In genomic region chr3:50258979-50259378, GRCh38 we compare ENCODE assay signal across 14 cellular contexts. TPM values are rescaled to one million over a fixed set of nuclear protein-coding genes. Genes with fewer than 3 reads are reported as not detected.
DNase-seq lines count a peak whose midpoint lies in the region; ATAC-seq and TF ChIP-seq lines count a peak whose summit lies in the region.
"Had no signal": no experiment of that assay in that cellular context is flagged by ENCODE, and none has a peak within 500 bp of the region (broad histone marks: within the 10 kb centered on the region; RNA-seq: fewer than 3 reads in every experiment).

No MANE protein-coding gene starts in this region.

- H3K4me1 Mint-ChIP-seq in glutamatergic neuron (ENCODE audit: low read depth, unreplicated experiment), result peaks cover 10% of the 10 kb centered on the region
- peaks cover 5% of the 10 kb centered on the region for H3K4me1 Mint-ChIP-seq in activated CD8-positive, alpha-beta T cell treated with anti-CD3 and anti-CD28 coated beads for 36 hours (ENCODE audit: low read depth)

- H3K9ac ChIP-seq in DND-41 (ENCODE audit: low read depth, low read length) (no peak overlapping the region), skeletal muscle satellite cell (ENCODE audit: low read depth, low read length) (peak overlapping the region; percentile 90)

- H3K27ac ChIP-seq in DND-41 (ENCODE audit: low read length) (no peak overlapping the region), WERI-Rb-1 (peak overlapping the region; percentile 99)

- H3K4me3 Mint-ChIP-seq in glutamatergic neuron (ENCODE audit: unreplicated experiment), result no peak overlapping the region
- no peak overlapping the region for H3K4me3 Mint-ChIP-seq in activated CD8-positive, alpha-beta T cell treated with anti-CD3 and anti-CD28 coated beads for 36 hours

- POLR2A ChIA-PET in activated CD8-positive, alpha-beta T cell treated with anti-CD3 and anti-CD28 coated beads for 36 hours (lab: Charles Lee), result interaction anchor here (1.0 to 3.1 kb wide), 6 partner anchors 9 to 64 kb away, joined by 3 to 21 read pairs (median 4); partner anchors contain the start of gene SEMA3B

- H3K9me3 Mint-ChIP-seq in glutamatergic neuron (ENCODE audit: unreplicated experiment), result peaks cover 14% of the 10 kb centered on the region
- no peaks in the 10 kb centered on the region for H3K9me3 Mint-ChIP-seq in activated CD8-positive, alpha-beta T cell treated with anti-CD3 and anti-CD28 coated beads for 36 hours
- H3K9me3 Mint-ChIP-seq: CD8-positive, alpha-beta T cell; T-cell had no signal

- no peak overlapping the region for H3K4me2 ChIP-seq in DND-41 (ENCODE audit: insufficient read depth, low read length)
- H3K4me2 ChIP-seq in skeletal muscle satellite cell (ENCODE audit: low read length), result no peak overlapping the region

- H3K4me1 ChIP-seq in DND-41 (ENCODE audit: insufficient read depth, low read length) (peaks cover 18% of the 10 kb centered on the region), skeletal muscle satellite cell (ENCODE audit: control insufficient read depth, insufficient read depth, low read length) (peaks cover 44% of the 10 kb centered on the region)

- no peak for ATAC-seq in DND-41 (ENCODE audit: insufficient read depth, low read depth)
- ATAC-seq in HG03342 (IDR thresholded peaks at IDR 0.05; ENCODE audit: unreplicated experiment), result no peak
- no peak for ATAC-seq in activated CD8-positive, alpha-beta T cell treated with anti-CD3 and anti-CD28 coated beads for 36 hours

- peaks cover 16% of the 10 kb centered on the region for H3K27me3 Mint-ChIP-seq in glutamatergic neuron (ENCODE audit: unreplicated experiment)
- no peaks in the 10 kb centered on the region for H3K27me3 Mint-ChIP-seq in activated CD8-positive, alpha-beta T cell treated with anti-CD3 and anti-CD28 coated beads for 36 hours
- H3K27me3 Mint-ChIP-seq: activated CD8-positive, alpha-beta memory T cell treated with anti-CD3 and anti-CD28 coated beads, Interleukin-2, amount 10 ng/mL, durations not matched to agents 7 days and 5 days; T-cell had no signal

- H4K20me1 ChIP-seq in DND-41 (ENCODE audit: insufficient read depth, low read length), result peaks cover 27% of the 10 kb centered on the region

- H2AFZ ChIP-seq in DND-41 (ENCODE audit: low read depth, low read length), result no peak overlapping the region

- H3K9me3 ChIP-seq in DND-41 (ENCODE audit: insufficient read depth, low read length, severe bottlenecking) (no peaks in the 10 kb centered on the region), WERI-Rb-1 (ENCODE audit: severe bottlenecking) (no peaks in the 10 kb centered on the region), skeletal muscle satellite cell (replicated peaks; ENCODE audit: low read length) (no peaks in the 10 kb centered on the region)

- no peaks in the 10 kb centered on the region for H3K36me3 Mint-ChIP-seq in glutamatergic neuron (ENCODE audit: unreplicated experiment)
- H3K36me3 Mint-ChIP-seq in activated CD8-positive, alpha-beta T cell treated with anti-CD3 and anti-CD28 coated beads for 36 hours (ENCODE audit: low read depth), result peaks cover 23% of the 10 kb centered on the region

- DNase-seq in DND-41, result no peak
- DNase-seq in WERI-Rb-1, result no peak
- no peak for DNase-seq in glutamatergic neuron
- no peak for DNase-seq in activated CD8-positive, alpha-beta T cell treated with anti-CD3 and anti-CD28 coated beads for 36 hours
- no peak for DNase-seq in activated CD8-positive, alpha-beta memory T cell treated with anti-CD3 and anti-CD28 coated beads, Interleukin-2, amount 50 U/mL, for 48 hours
- no peak for DNase-seq in effector CD4-positive, alpha-beta T cell
- DNase-seq: activated CD8-positive, alpha-beta memory T cell treated with anti-CD3 and anti-CD28 coated beads, Interleukin-2, amount 10 ng/mL, durations not matched to agents 7 days and 5 days; CD8-positive, alpha-beta T cell; NCI-H1048; NCI-H69; stimulated activated CD4-positive, alpha-beta T cell treated with anti-CD3 and anti-CD28 coated beads, Interleukin-12 subunit alpha, Interleukin-12 subunit beta, amount 100 ng/mL, for 4 hours; T-cell had no signal

- H3K27me3 ChIP-seq in DND-41 (ENCODE audit: insufficient read depth, low read length, poor library complexity) (no peaks in the 10 kb centered on the region), WERI-Rb-1 (ENCODE audit: insufficient read depth, low read depth, severe bottlenecking) (no peaks in the 10 kb centered on the region), skeletal muscle satellite cell (ENCODE audit: control insufficient read depth, insufficient read depth, low read length) (no peaks in the 10 kb centered on the region)

- H3K27ac Mint-ChIP-seq in glutamatergic neuron (ENCODE audit: unreplicated experiment), result peak overlapping the region; percentile 96
- no peak overlapping the region for H3K27ac Mint-ChIP-seq in activated CD8-positive, alpha-beta T cell treated with anti-CD3 and anti-CD28 coated beads for 36 hours

- H3K79me2 ChIP-seq in DND-41 (ENCODE audit: insufficient read depth, low read length), result 0 out of 2 replicates have a peak, but pooled peaks cover 2% of the 10 kb centered on the region

- intact Hi-C loops in activated CD8-positive, alpha-beta T cell treated with anti-CD3 and anti-CD28 coated beads for 36 hours (cut with micrococcal nuclease), result no loop called here

- CTCF ChIA-PET in activated CD8-positive, alpha-beta T cell treated with anti-CD3 and anti-CD28 coated beads for 36 hours (lab: Charles Lee), result interaction anchor here (0.6 to 11.8 kb wide), 13 partner anchors 10 to 692 kb away, joined by 3 to 97 read pairs (median 8); partner anchors contain the start of genes IFRD2 and SEMA3B

- H3K36me3 ChIP-seq in DND-41 (ENCODE audit: insufficient read depth, low read length) (peaks cover 40% of the 10 kb centered on the region), WERI-Rb-1 (peaks cover 33% of the 10 kb centered on the region), skeletal muscle satellite cell (ENCODE audit: insufficient read depth, low read length) (peaks cover 53% of the 10 kb centered on the region)

- TF ChIP-seq CTCF in DND-41 (IDR thresholded peaks at IDR 0.05; ENCODE audit: borderline replicate concordance, extremely low read depth, low read length, poor library complexity, severe bottlenecking) (peak; percentile 22), WERI-Rb-1 (IDR thresholded peaks at IDR 0.05; ENCODE audit: low read depth, low read length) (0 out of 2 replicates have a peak, but pooled peaks have one; percentile 5), glutamatergic neuron (IDR thresholded peaks at IDR 0.05; ENCODE audit: partially characterized antibody, unreplicated experiment) (no peak)
- no peak for TF ChIP-seq CTCF in activated CD8-positive, alpha-beta T cell treated with anti-CD3 and anti-CD28 coated beads for 36 hours (IDR thresholded peaks at IDR 0.05)

- H3K4me3 ChIP-seq in DND-41 (ENCODE audit: low read depth in 1 of 2, low read length in 2 of 2), result no peak overlapping the region
- H3K4me3 ChIP-seq in WERI-Rb-1 (ENCODE audit: low read depth, low read length), result no peak overlapping the region
- H3K4me3 ChIP-seq in skeletal muscle satellite cell (ENCODE audit: low read length), result no peak overlapping the region

RNA-seq across cellular contexts. Expression of gene SEMA3B, which starts 10.0 kb away (rescaled TPM):
- total RNA-seq in glutamatergic neuron (ENCODE audit: unreplicated experiment), result 5.4 TPM
- 0.51 and 1.5 TPM in 2 replicates for total RNA-seq in skeletal muscle satellite cell (2012; rRNA removed)
- total RNA-seq in activated CD8-positive, alpha-beta T cell treated with anti-CD3 and anti-CD28 coated beads for 36 hours, result 1 to 10 TPM; 1.6 to 2.3 TPM

RNA-seq across cellular contexts. Expression of gene LSMEM2, which starts 19.9 kb away (rescaled TPM):
- total RNA-seq in glutamatergic neuron (ENCODE audit: unreplicated experiment), result not detected
- 0.87 TPM in 1 of 2 replicates, not detected in the other for total RNA-seq in skeletal muscle satellite cell (2012; rRNA removed)
- not detected for total RNA-seq in activated CD8-positive, alpha-beta T cell treated with anti-CD3 and anti-CD28 coated beads for 36 hours
- total RNA-seq: activated CD8-positive, alpha-beta memory T cell treated with anti-CD3 and anti-CD28 coated beads, Interleukin-2, amount 10 ng/mL, durations not matched to agents 7 days and 5 days; CD8-positive, alpha-beta T cell; T-cell had no signal

RNA-seq across cellular contexts. Expression of gene GNAI2, which starts 23.0 kb away (rescaled TPM):
- 297 TPM for total RNA-seq in glutamatergic neuron (ENCODE audit: unreplicated experiment)
- total RNA-seq in skeletal muscle satellite cell (2012; rRNA removed), result 223 and 229 TPM in 2 replicates
- total RNA-seq in activated CD8-positive, alpha-beta T cell treated with anti-CD3 and anti-CD28 coated beads for 36 hours, result 100 to 1,000 TPM; 238 to 242 TPM

RNA-seq across cellular contexts. Expression of gene IFRD2, which starts 33.2 kb away (rescaled TPM):
- 38.2 TPM for total RNA-seq in glutamatergic neuron (ENCODE audit: unreplicated experiment)
- total RNA-seq in skeletal muscle satellite cell (2012; rRNA removed), result 135 and 160 TPM in 2 replicates
- 100 to 1,000 TPM; 132 to 133 TPM for total RNA-seq in activated CD8-positive, alpha-beta T cell treated with anti-CD3 and anti-CD28 coated beads for 36 hours

RNA-seq across cellular contexts. Expression of gene HYAL3, which starts 40.2 kb away (rescaled TPM):
- 6.9 TPM for total RNA-seq in glutamatergic neuron (ENCODE audit: unreplicated experiment)
- total RNA-seq in skeletal muscle satellite cell (2012; rRNA removed), result 5.1 and 8.5 TPM in 2 replicates
- 1 to 10 TPM; 3.3 to 4.1 TPM for total RNA-seq in activated CD8-positive, alpha-beta T cell treated with anti-CD3 and anti-CD28 coated beads for 36 hours

Comparison
In these comparisons a context has a peak if more than half of its experiments do, and no peak if none do; other contexts are left out.
1. CTCF ChIP-seq: peak in DND-41 (single experiment) and WERI-Rb-1 (single experiment); none in glutamatergic neuron (single experiment) and activated CD8-positive, alpha-beta T cell treated with anti-CD3 and anti-CD28 coated beads for 36 hours (single experiment).